Comparison of ENCODE assay signal across 8 cellular contexts in genomic region chr19:17718988-17719711, GRCh38. TPM values are rescaled to one million over a fixed set of nuclear protein-coding genes. Genes with fewer than 3 reads are reported as not detected.
DNase-seq lines count a peak whose midpoint lies in the region; ATAC-seq and TF ChIP-seq lines count a peak whose summit lies in the region.

TSS of gene MAP1S (plus strand) at chr19:17719480. CDS start at chr19:17719503, 23 bp downstream.

- H3K9me3 ChIP-seq in BLaER1 = no peaks in the 10 kb centered on the region
- no peaks in the 10 kb centered on the region for H3K9me3 ChIP-seq in HUES64 (ENCODE audit: insufficient read depth, low read depth, low read length)
- H3K9me3 ChIP-seq in thyroid gland = no peaks in the 10 kb centered on the region

- H3K27ac ChIP-seq in BLaER1 (peak within 1 kb of the TSS; percentile 91), HUES64 (ENCODE audit: low read depth, low read length) (peak within 1 kb of the TSS; percentile 8; the same call in 1 of the 2 replicates), thyroid gland (peak within 1 kb of the TSS in 2 of 3 donors; percentile 44 to 66)

- peaks cover 68% of the 10 kb centered on the region for H3K4me1 ChIP-seq in BLaER1
- peaks cover 10% of the 10 kb centered on the region; the same call in 1 of the 2 replicates for H3K4me1 ChIP-seq in HUES64 (ENCODE audit: insufficient read depth, low read length)
- peaks cover 22 to 43% of the 10 kb centered on the region in 2 donors for H3K4me1 ChIP-seq in thyroid gland

- H3K9ac ChIP-seq in BLaER1 (peak within 1 kb of the TSS; percentile 93), HUES64 (ENCODE audit: low read depth, low read length) (peak within 1 kb of the TSS; percentile 81)

- peak; percentile 79 for ATAC-seq in GM19324 (IDR thresholded peaks at IDR 0.05; ENCODE audit: low FRiP score, unreplicated experiment)

- WGBS in HUES64 = 1% methylated on average over 52 of the region's 52 CpGs
- WGBS in thyroid gland, 2 donors = 1 to 2% methylated on average over 14 to 28 of the region's 52 CpGs

- peak; percentile 79 for DNase-seq in SK-N-DZ (ENCODE audit: low spot score)
- DNase-seq in activated naive CD4-positive, alpha-beta T cell treated with anti-CD3 and anti-CD28 coated beads, Interleukin-2, amount 50 U/mL, for 16 hours = peak; percentile 73
- DNase-seq in glutamatergic neuron = peak; percentile 91
- DNase-seq in osteocyte (ENCODE audit: extremely low spot score, unreplicated experiment) = peak; percentile 88
- DNase-seq in thyroid gland = peak; percentile 39 to 47

- H3K4me2 ChIP-seq in BLaER1 = peak within 1 kb of the TSS; percentile 99

- H3K9me3 Mint-ChIP-seq in glutamatergic neuron (ENCODE audit: unreplicated experiment) = peaks cover 1% of the 10 kb centered on the region
- H3K9me3 Mint-ChIP-seq in osteocyte (ENCODE audit: unreplicated experiment) = no peaks in the 10 kb centered on the region

- TF ChIP-seq POLR2A in thyroid gland (IDR thresholded peaks at IDR 0.05) = peak in 1 of 2 donors; percentile 68

- H3K36me3 ChIP-seq in BLaER1 = peaks cover 15% of the 10 kb centered on the region
- peaks cover 22% of the 10 kb centered on the region for H3K36me3 ChIP-seq in HUES64 (ENCODE audit: insufficient read depth, low read length)
- H3K36me3 ChIP-seq in thyroid gland = no peaks in the 10 kb centered on the region

- H3K27ac Mint-ChIP-seq in glutamatergic neuron (ENCODE audit: unreplicated experiment) = peak within 1 kb of the TSS; percentile 94
- peak within 1 kb of the TSS; percentile 74 for H3K27ac Mint-ChIP-seq in osteocyte (ENCODE audit: unreplicated experiment)

- intact Hi-C loops in thyroid gland (cut with DNase I) = no loop called here

- H3K27me3 ChIP-seq in BLaER1 (no peaks in the 10 kb centered on the region), HUES64 (ENCODE audit: insufficient read depth, low read length) (no peaks in the 10 kb centered on the region), thyroid gland (no peaks in the 10 kb centered on the region)

- TF ChIP-seq CTCF in glutamatergic neuron (IDR thresholded peaks at IDR 0.05; ENCODE audit: partially characterized antibody, unreplicated experiment) (no peak), osteocyte (IDR thresholded peaks at IDR 0.05) (no peak), thyroid gland (IDR thresholded peaks at IDR 0.05) (no peak)

- H3K27me3 Mint-ChIP-seq in glutamatergic neuron (ENCODE audit: unreplicated experiment) (peaks cover 15% of the 10 kb centered on the region), osteocyte (ENCODE audit: unreplicated experiment) (no peaks in the 10 kb centered on the region)

- H3K4me3 ChIP-seq in BLaER1 (peak within 1 kb of the TSS; percentile 96), HUES64 (ENCODE audit: low read length) (peak within 1 kb of the TSS; percentile 95), thyroid gland (replicated peaks in 1 of 3) (peak within 1 kb of the TSS; percentile 69 to 93 (median 81))

- H3K4me3 Mint-ChIP-seq in glutamatergic neuron (ENCODE audit: unreplicated experiment) = peak within 1 kb of the TSS; percentile 99
- H3K4me3 Mint-ChIP-seq in osteocyte (ENCODE audit: unreplicated experiment) = peak within 1 kb of the TSS; percentile 83

- H3K4me1 Mint-ChIP-seq in glutamatergic neuron (ENCODE audit: low read depth, unreplicated experiment) (peaks cover 16% of the 10 kb centered on the region), osteocyte (ENCODE audit: unreplicated experiment) (peaks cover 31% of the 10 kb centered on the region)

- H4K20me1 ChIP-seq in BLaER1 = peaks cover 45% of the 10 kb centered on the region

- H3K36me3 Mint-ChIP-seq in glutamatergic neuron (ENCODE audit: unreplicated experiment) = no peaks in the 10 kb centered on the region
- H3K36me3 Mint-ChIP-seq in osteocyte (ENCODE audit: unreplicated experiment) = peaks cover 2% of the 10 kb centered on the region

RNA-seq across cellular contexts. Expression of gene MAP1S, which starts in this region (rescaled TPM):
- polyA plus RNA-seq in HUES64 (2013, experiment 1 of 2) = 35.1 TPM
- 38.5 TPM for polyA plus RNA-seq in HUES64 (2013, experiment 2 of 2)
- polyA plus RNA-seq in SK-N-DZ (2014; cell fraction: cytosol; rRNA removed) = 9.4 and 23.3 TPM in 2 replicates
- polyA plus RNA-seq in SK-N-DZ (2014; cell fraction: nucleus; rRNA removed) = 5.7 and 20.2 TPM in 2 replicates
- total RNA-seq in glutamatergic neuron (ENCODE audit: unreplicated experiment) (111 TPM), osteocyte (56.5 and 63.1 TPM in 2 replicates), thyroid gland (10 to 100 TPM; 17.9 to 35.5 (median 27.9) TPM)

Comparison
In these comparisons a context has a peak if more than half of its experiments do, and no peak if none do; other contexts are left out.
1. Peak in every context shown above with its lines: DNase-seq, ATAC-seq, H3K4me3 ChIP-seq and H3K27ac ChIP-seq.
2. H3K27ac ChIP-seq: peak in every context shown above with its lines; median percentile 91 in BLaER1; 55 in thyroid gland; 8 in HUES64.